Comparison of ENCODE assay signal across 12 cellular contexts in genomic region chr6:63882208-63882607, GRCh38.
A peak's percentile ranks its signal among the peaks of the same experiment; 100 is the strongest.
DNase-seq lines count a peak whose midpoint lies in the region; ATAC-seq and TF ChIP-seq lines count a peak whose summit lies in the region.
"Had no signal": no experiment of that assay in that cellular context is flagged by ENCODE, and none has a peak within 500 bp of the region (broad histone marks: within the 10 kb centered on the region; RNA-seq: fewer than 3 reads in every experiment).

No MANE protein-coding gene starts in this region.

- no peaks in the 10 kb centered on the region for H3K9me3 ChIP-seq in psoas muscle
- H3K9me3 ChIP-seq: thyroid gland had no signal

- 45 to 52% (median 52%) methylated on average over 4 of the region's 4 CpGs for WGBS in psoas muscle, 3 donors

- ATAC-seq in psoas muscle: no peak
- ATAC-seq: K562; naive thymus-derived CD4-positive, alpha-beta T cell had no signal

- TF ChIP-seq CTCF in GM12873 (IDR thresholded peaks at IDR 0.05; ENCODE audit: insufficient read depth, low read depth, low read length, missing control alignments) (peak; percentile 39), epithelial cell of esophagus (IDR thresholded peaks at IDR 0.05; ENCODE audit: insufficient read depth, low read depth, low read length, missing control alignments) (peak; percentile 49), psoas muscle (IDR thresholded peaks at IDR 0.05) (peak; percentile 3)

- H3K36me3 ChIP-seq in psoas muscle (ENCODE audit: insufficient read depth in 1 of 2, low read depth in 1 of 2): no peaks in the 10 kb centered on the region
- H3K36me3 ChIP-seq: thyroid gland had no signal

- DNase-seq in OCI-M1 (lab: John Stamatoyannopoulos, UW) (peak; percentile 30), epithelial cell of esophagus (ENCODE audit: low read depth) (peak; percentile 13), psoas muscle (no peak), glomerular visceral epithelial cell (ENCODE audit: extremely low spot score) (no peak), GM19238 (ENCODE audit: insufficient read length, low spot score) (no peak)
- no peak for DNase-seq in activated CD4-positive, alpha-beta T cell treated with anti-CD3 and anti-CD28 coated beads for 1 hour
- DNase-seq: activated naive CD4-positive, alpha-beta T cell treated with Interleukin-2 at 50 U/mL for 16 hours; kidney glomerular epithelial cell; naive thymus-derived CD4-positive, alpha-beta T cell; thyroid gland had no signal

- H3K27me3 ChIP-seq in psoas muscle (ENCODE audit: insufficient read depth in 3 of 3, low read length in 2 of 3): no peaks in the 10 kb centered on the region
- H3K27me3 ChIP-seq: thyroid gland had no signal

- H3K4me3 ChIP-seq in epithelial cell of esophagus (ENCODE audit: low read length): no peak overlapping the region
- H3K4me3 ChIP-seq in psoas muscle: no peak overlapping the region
- H3K4me3 ChIP-seq: K562, thyroid gland had no signal

- H3K4me1 ChIP-seq in psoas muscle: no peaks in the 10 kb centered on the region
- H3K4me1 ChIP-seq: thyroid gland had no signal

- H3K27ac ChIP-seq in psoas muscle: no peak overlapping the region
- H3K27ac ChIP-seq: thyroid gland had no signal

- intact Hi-C loops in psoas muscle (cut with DNase I): no loop called here

Comparison
In these comparisons a context has a peak if more than half of its experiments do, and no peak if none do; other contexts are left out.
1. DNase-seq: peak in OCI-M1 (single experiment) and epithelial cell of esophagus (single experiment); none in psoas muscle (0 of 2), glomerular visceral epithelial cell (single experiment), activated CD4-positive, alpha-beta T cell treated with anti-CD3 and anti-CD28 coated beads for 1 hour (single experiment) and GM19238 (single experiment).
2. Peak in every context shown above with its lines, with median percentiles within 50 percentile points of each other: CTCF ChIP-seq.